Comparison of ENCODE assay signal across 1 cellular context in genomic region chr5:16669776-16670175, GRCh38.
TF ChIP-seq lines count a peak whose summit lies in the region.

No MANE protein-coding gene starts in this region.

TF ChIP-seq in SK-N-SH, 30 proteins besides CTCF, POLR2A, EP300 and RAD21 (continued from another document):
- TF ChIP-seq, protein P1, sequence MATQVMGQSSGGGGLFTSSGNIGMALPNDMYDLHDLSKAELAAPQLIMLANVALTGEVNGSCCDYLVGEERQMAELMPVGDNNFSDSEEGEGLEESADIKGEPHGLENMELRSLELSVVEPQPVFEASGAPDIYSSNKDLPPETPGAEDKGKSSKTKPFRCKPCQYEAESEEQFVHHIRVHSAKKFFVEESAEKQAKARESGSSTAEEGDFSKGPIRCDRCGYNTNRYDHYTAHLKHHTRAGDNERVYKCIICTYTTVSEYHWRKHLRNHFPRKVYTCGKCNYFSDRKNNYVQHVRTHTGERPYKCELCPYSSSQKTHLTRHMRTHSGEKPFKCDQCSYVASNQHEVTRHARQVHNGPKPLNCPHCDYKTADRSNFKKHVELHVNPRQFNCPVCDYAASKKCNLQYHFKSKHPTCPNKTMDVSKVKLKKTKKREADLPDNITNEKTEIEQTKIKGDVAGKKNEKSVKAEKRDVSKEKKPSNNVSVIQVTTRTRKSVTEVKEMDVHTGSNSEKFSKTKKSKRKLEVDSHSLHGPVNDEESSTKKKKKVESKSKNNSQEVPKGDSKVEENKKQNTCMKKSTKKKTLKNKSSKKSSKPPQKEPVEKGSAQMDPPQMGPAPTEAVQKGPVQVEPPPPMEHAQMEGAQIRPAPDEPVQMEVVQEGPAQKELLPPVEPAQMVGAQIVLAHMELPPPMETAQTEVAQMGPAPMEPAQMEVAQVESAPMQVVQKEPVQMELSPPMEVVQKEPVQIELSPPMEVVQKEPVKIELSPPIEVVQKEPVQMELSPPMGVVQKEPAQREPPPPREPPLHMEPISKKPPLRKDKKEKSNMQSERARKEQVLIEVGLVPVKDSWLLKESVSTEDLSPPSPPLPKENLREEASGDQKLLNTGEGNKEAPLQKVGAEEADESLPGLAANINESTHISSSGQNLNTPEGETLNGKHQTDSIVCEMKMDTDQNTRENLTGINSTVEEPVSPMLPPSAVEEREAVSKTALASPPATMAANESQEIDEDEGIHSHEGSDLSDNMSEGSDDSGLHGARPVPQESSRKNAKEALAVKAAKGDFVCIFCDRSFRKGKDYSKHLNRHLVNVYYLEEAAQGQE (IDR thresholded peaks at IDR 0.05; ENCODE audit: low read depth, low read length): no peak
- no peak for TF ChIP-seq MXI1 (IDR thresholded peaks at IDR 0.05; ENCODE audit: low read depth, low read length)
- no peak; the same call in 1 of the 2 replicates for TF ChIP-seq TCF12 (IDR thresholded peaks at IDR 0.05)
- TF ChIP-seq FOXJ3 (CRISPR knock-in tag; IDR thresholded peaks at IDR 0.05): no peak
- TF ChIP-seq TAF1 (IDR thresholded peaks at IDR 0.05; ENCODE audit: borderline replicate concordance, low read depth, low read length): no peak
- TF ChIP-seq SMC3 (IDR thresholded peaks at IDR 0.05; ENCODE audit: low read depth, low read length): no peak
- no peak for TF ChIP-seq FOSL2 (IDR thresholded peaks at IDR 0.05; ENCODE audit: borderline replicate concordance, low read depth)
